Comparison of ENCODE assay signal across 19 cellular contexts in genomic region chr17:55492951-55493350, GRCh38. TPM values are rescaled to one million over a fixed set of nuclear protein-coding genes. Genes with fewer than 3 reads are reported as not detected.
"Had no signal": no experiment of that assay in that cellular context is flagged by ENCODE, and none has a peak within 500 bp of the region (broad histone marks: within the 10 kb centered on the region; RNA-seq: fewer than 3 reads in every experiment).

No MANE protein-coding gene starts in this region.

- H3K27ac ChIP-seq: spleen, transverse colon had no signal

- H3K27me3 ChIP-seq: esophagus muscularis mucosa, transverse colon had no signal

- DNase-seq: activated CD4-positive, alpha-beta T cell treated with anti-CD3 and anti-CD28 coated beads, Interleukin-2, amount 50 U/mL, for 48 hours; activated CD4-positive, CD25-positive, alpha-beta regulatory T cell treated with anti-CD3 and anti-CD28 coated beads, Interleukin-2, amount 50 U/mL, for 72 hours; activated CD8-positive, alpha-beta memory T cell treated with anti-CD3 and anti-CD28 coated beads, Interleukin-2, amount 10 ng/mL, durations not matched to agents 7 days and 5 days; activated effector memory CD4-positive, alpha-beta T cell treated with anti-CD3 and anti-CD28 coated beads, Interleukin-2, amount 50 U/mL, for 16 hours; activated T-cell treated with anti-CD3 and anti-CD28 coated beads, Interleukin-2, amount 50 U/mL, for 24 hours; cerebellar nuclear complex; left ventricle myocardium superior; posterior cingulate gyrus; spleen; stimulated activated CD4-positive, alpha-beta T cell treated with anti-CD3 and anti-CD28 coated beads, Interleukin-1b, Interleukin-23, amount 100 ng/mL, for 48 hours; stimulated activated naive B cell treated with anti-CD40 and anti-IgM and Interleukin-4, amounts not matched to agents 10 μg/mL and 1 μg/mL and 100 μg/mL, for 72 hours; substantia nigra; transverse colon had no signal

- H3K4me3 ChIP-seq: esophagus muscularis mucosa, spleen, transverse colon had no signal

- H3K9me3 ChIP-seq: esophagus muscularis mucosa, spleen, transverse colon had no signal

- FAIRE-seq: endometrium, islet of Langerhans had no signal

- H3K36me3 ChIP-seq: esophagus muscularis mucosa, spleen, transverse colon had no signal

RNA-seq across cellular contexts. Expression of gene SMIM36, which starts 18.3 kb away (rescaled TPM):
- total RNA-seq: activated CD8-positive, alpha-beta memory T cell treated with anti-CD3 and anti-CD28 coated beads, Interleukin-2, amount 10 ng/mL, durations not matched to agents 7 days and 5 days; esophagus muscularis mucosa; left ventricle myocardium superior; mesothelial cell of epicardium; myocyte; sciatic nerve; spleen; transverse colon had no signal
- polyA plus RNA-seq: spleen had no signal
